9 cellular contexts compared by ENCODE assay signal in the genomic region with DNA sequence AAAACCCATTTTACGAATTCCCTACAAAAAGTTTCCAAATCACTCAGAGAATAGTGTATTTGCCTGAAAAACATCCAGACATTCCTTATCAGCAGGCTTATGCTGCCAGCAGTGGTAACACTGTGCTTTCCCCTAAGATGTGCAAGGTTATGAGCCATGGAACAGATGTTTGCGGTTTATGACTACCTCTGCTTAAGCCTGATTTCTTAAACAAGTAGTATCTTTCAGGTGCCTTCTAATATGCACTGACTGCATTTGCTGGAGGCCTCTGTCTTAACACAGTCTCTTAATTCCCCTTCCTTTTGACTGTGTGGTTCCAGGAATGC. TPM values are rescaled to one million over a fixed set of nuclear protein-coding genes. Genes with fewer than 3 reads are reported as not detected.
DNase-seq lines count a peak whose midpoint lies in the region; ATAC-seq and TF ChIP-seq lines count a peak whose summit lies in the region.
"Had no signal": no experiment of that assay in that cellular context is flagged by ENCODE, and none has a peak within 500 bp of the region (broad histone marks: within the 10 kb centered on the region; RNA-seq: fewer than 3 reads in every experiment).

No MANE protein-coding gene starts in this region.

- H3K9me3 ChIP-seq in OCI-LY3 (ENCODE audit: insufficient read depth, low read length): peaks cover 21% of the 10 kb centered on the region

- H3K36me3 ChIP-seq in OCI-LY3 (replicated peaks; ENCODE audit: low read depth, low read length): peaks cover 34% of the 10 kb centered on the region

- H3K27ac ChIP-seq in OCI-LY3 (ENCODE audit: low read length): peak overlapping the region; percentile 86

- DNase-seq in A172 (ENCODE audit: low spot score) (peak; percentile 83), iris pigment epithelial cell (ENCODE audit: low read depth) (peak; percentile 77), NCI-H1436 (lab: John Stamatoyannopoulos, UW) (no peak), NCI-H774 (lab: John Stamatoyannopoulos, UW) (no peak), NCI-H446 (lab: John Stamatoyannopoulos, UW) (no peak)
- DNase-seq: DMS153 had no signal

- peak overlapping the region; percentile 68 for H3K4me3 ChIP-seq in OCI-LY3 (ENCODE audit: low read length)

- peak overlapping the region; percentile 59 for H3K9ac ChIP-seq in OCI-LY3 (ENCODE audit: low read length)

- peaks cover 33% of the 10 kb centered on the region for H3K79me2 ChIP-seq in OCI-LY3 (ENCODE audit: low read length)

- H3K4me1 ChIP-seq in OCI-LY3 (ENCODE audit: low read length): peaks cover 57% of the 10 kb centered on the region

- no peaks in the 10 kb centered on the region for H3K27me3 ChIP-seq in OCI-LY3 (ENCODE audit: low read depth, low read length)

- H2AFZ ChIP-seq in OCI-LY3 (ENCODE audit: low read depth, low read length): no peak overlapping the region

- peak; percentile 59 for ATAC-seq in GM19025 (IDR thresholded peaks at IDR 0.05; ENCODE audit: low read depth, unreplicated experiment)
- no peak for ATAC-seq in GM18873 (IDR thresholded peaks at IDR 0.05; ENCODE audit: low FRiP score, unreplicated experiment)

- H3K4me2 ChIP-seq in OCI-LY3 (ENCODE audit: low read length): peak overlapping the region; percentile 61

- no peaks in the 10 kb centered on the region for H4K20me1 ChIP-seq in OCI-LY3 (ENCODE audit: insufficient read depth, low read length)

- TF ChIP-seq CTCF in OCI-LY3 (IDR thresholded peaks at IDR 0.05; ENCODE audit: low read depth, low read length): no peak

RNA-seq across cellular contexts. Expression of a gene that starts 54.8 kb away (rescaled TPM):
- total RNA-seq in A172 (2014; rRNA removed; shearing (Covaris generic)): 66.8 and 71.5 TPM in 2 replicates

Comparison
In these comparisons a context has a peak if more than half of its experiments do, and no peak if none do; other contexts are left out.
1. DNase-seq: peak in A172 (single experiment) and iris pigment epithelial cell (single experiment); none in NCI-H1436 (single experiment), NCI-H774 (single experiment) and NCI-H446 (0 of 2).